In genomic region chr15:58296276-58296675, GRCh38 we compare ENCODE assay signal across 1 cellular context.
TF ChIP-seq lines count a peak whose summit lies in the region.

No MANE protein-coding gene starts in this region.

TF ChIP-seq in K562, 482 proteins besides CTCF, POLR2A, EP300 and RAD21 (continued from another document and continues in another):
- TF ChIP-seq MED1 (CRISPR knock-in tag; IDR thresholded peaks at IDR 0.05; ENCODE audit: borderline replicate concordance) (no peak), SRSF7 (optimal IDR thresholded peaks at IDR 0.05; ENCODE audit: low read depth, low read length) (no peak), HEY1 (CRISPR knock-in tag; IDR thresholded peaks at IDR 0.05; ENCODE audit: borderline replicate concordance) (no peak), TRIM28 (IDR thresholded peaks at IDR 0.05) (peak; percentile 98), ZNF695 (CRISPR knock-in tag; IDR thresholded peaks at IDR 0.05) (no peak), EWSR1 (IDR thresholded peaks at IDR 0.05; ENCODE audit: borderline replicate concordance, low read depth, partially characterized antibody) (no peak), FOXA1 (IDR thresholded peaks at IDR 0.05; ENCODE audit: borderline replicate concordance) (no peak), DACH1 (IDR thresholded peaks at IDR 0.05; ENCODE audit: partially characterized antibody) (no peak), RHOXF2B (CRISPR knock-in tag; conservative IDR thresholded peaks at IDR 0.05) (no peak), MBD2 (IDR thresholded peaks at IDR 0.05; ENCODE audit: borderline replicate concordance, low read depth) (no peak), TFAM (CRISPR knock-in tag; conservative IDR thresholded peaks at IDR 0.05) (no peak), BRD9 (IDR thresholded peaks at IDR 0.05; ENCODE audit: low read depth, partially characterized antibody) (no peak), TSHZ1 (CRISPR knock-in tag; IDR thresholded peaks at IDR 0.05) (no peak), MYBL2 (IDR thresholded peaks at IDR 0.05; ENCODE audit: low read depth) (no peak), MYBL2 (CRISPR knock-in tag; IDR thresholded peaks at IDR 0.05; ENCODE audit: borderline replicate concordance) (no peak), NKRF (IDR thresholded peaks at IDR 0.05; ENCODE audit: borderline replicate concordance) (no peak), GABPA (tag; conservative IDR thresholded peaks at IDR 0.05; ENCODE audit: low read depth) (no peak), GTF2F1 (IDR thresholded peaks at IDR 0.05; ENCODE audit: low read depth, low read length) (no peak), MLLT1 (IDR thresholded peaks at IDR 0.05) (no peak), PBX2 (CRISPR knock-in tag; IDR thresholded peaks at IDR 0.05; ENCODE audit: low read depth) (no peak), PBX2 (tag; conservative IDR thresholded peaks at IDR 0.05; ENCODE audit: low read depth) (0 out of 2 replicates have a peak, but pooled peaks have one; percentile 23), MEIS2 (IDR thresholded peaks at IDR 0.05; ENCODE audit: partially characterized antibody) (peak; percentile 18), SP2 (IDR thresholded peaks at IDR 0.05; ENCODE audit: extremely low read depth, low read depth, low read length, poor library complexity, severe bottlenecking) (no peak), SMAD3 (CRISPR knock-in tag; conservative IDR thresholded peaks at IDR 0.05) (no peak), CBX1 (IDR thresholded peaks at IDR 0.05; ENCODE audit: low read depth) (peak; percentile 36; the same call in 1 of the 2 replicates), ZFP30 (CRISPR knock-in tag; IDR thresholded peaks at IDR 0.05; ENCODE audit: borderline replicate concordance) (no peak), E2F6 (IDR thresholded peaks at IDR 0.05; ENCODE audit: borderline replicate concordance in 1 of 2, extremely low read depth in 1 of 2, insufficient read depth in 1 of 2, insufficient read length in 1 of 2, low read depth in 1 of 2, low read length in 1 of 2, poor library complexity in 1 of 2, severe bottlenecking in 1 of 2) (no peak), CBX3 (IDR thresholded peaks at IDR 0.05; ENCODE audit: borderline replicate concordance in 1 of 2, low read length in 2 of 2) (peak in 1 of 2 experiments; percentile 96; a peak in 2 of 3 replicates), ZNF436 (CRISPR knock-in tag; IDR thresholded peaks at IDR 0.05) (no peak), SMARCE1 (IDR thresholded peaks at IDR 0.05) (no peak), TCF3 (CRISPR knock-in tag; IDR thresholded peaks at IDR 0.05) (no peak), MEF2D (tag; conservative IDR thresholded peaks at IDR 0.05; ENCODE audit: low read depth) (no peak), PKNOX1 (IDR thresholded peaks at IDR 0.05) (peak; percentile 44; the same call in 1 of the 2 replicates), ZFX (CRISPR knock-in tag; IDR thresholded peaks at IDR 0.05) (no peak), CBX5 (IDR thresholded peaks at IDR 0.05; ENCODE audit: borderline replicate concordance, low read depth) (peak; percentile 87; the same call in 1 of the 2 replicates), ZSCAN29 (IDR thresholded peaks at IDR 0.05) (no peak), TRIM24 (IDR thresholded peaks at IDR 0.05) (peak; percentile 58 to 79; a peak in 3 of 4 replicates)
- TF ChIP-seq, protein P1, sequence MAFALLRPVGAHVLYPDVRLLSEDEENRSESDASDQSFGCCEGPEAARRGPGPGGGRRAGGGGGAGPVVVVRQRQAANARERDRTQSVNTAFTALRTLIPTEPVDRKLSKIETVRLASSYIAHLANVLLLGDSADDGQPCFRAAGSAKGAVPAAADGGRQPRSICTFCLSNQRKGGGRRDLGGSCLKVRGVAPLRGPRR (CRISPR knock-in tag; IDR thresholded peaks at IDR 0.05), result no peak
- TF ChIP-seq, protein P2, sequence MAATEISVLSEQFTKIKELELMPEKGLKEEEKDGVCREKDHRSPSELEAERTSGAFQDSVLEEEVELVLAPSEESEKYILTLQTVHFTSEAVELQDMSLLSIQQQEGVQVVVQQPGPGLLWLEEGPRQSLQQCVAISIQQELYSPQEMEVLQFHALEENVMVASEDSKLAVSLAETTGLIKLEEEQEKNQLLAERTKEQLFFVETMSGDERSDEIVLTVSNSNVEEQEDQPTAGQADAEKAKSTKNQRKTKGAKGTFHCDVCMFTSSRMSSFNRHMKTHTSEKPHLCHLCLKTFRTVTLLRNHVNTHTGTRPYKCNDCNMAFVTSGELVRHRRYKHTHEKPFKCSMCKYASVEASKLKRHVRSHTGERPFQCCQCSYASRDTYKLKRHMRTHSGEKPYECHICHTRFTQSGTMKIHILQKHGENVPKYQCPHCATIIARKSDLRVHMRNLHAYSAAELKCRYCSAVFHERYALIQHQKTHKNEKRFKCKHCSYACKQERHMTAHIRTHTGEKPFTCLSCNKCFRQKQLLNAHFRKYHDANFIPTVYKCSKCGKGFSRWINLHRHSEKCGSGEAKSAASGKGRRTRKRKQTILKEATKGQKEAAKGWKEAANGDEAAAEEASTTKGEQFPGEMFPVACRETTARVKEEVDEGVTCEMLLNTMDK (IDR thresholded peaks at IDR 0.05; ENCODE audit: borderline replicate concordance, insufficient read depth, low read depth, low read length, poor library complexity, severe bottlenecking), result no peak
- TF ChIP-seq, protein P3, sequence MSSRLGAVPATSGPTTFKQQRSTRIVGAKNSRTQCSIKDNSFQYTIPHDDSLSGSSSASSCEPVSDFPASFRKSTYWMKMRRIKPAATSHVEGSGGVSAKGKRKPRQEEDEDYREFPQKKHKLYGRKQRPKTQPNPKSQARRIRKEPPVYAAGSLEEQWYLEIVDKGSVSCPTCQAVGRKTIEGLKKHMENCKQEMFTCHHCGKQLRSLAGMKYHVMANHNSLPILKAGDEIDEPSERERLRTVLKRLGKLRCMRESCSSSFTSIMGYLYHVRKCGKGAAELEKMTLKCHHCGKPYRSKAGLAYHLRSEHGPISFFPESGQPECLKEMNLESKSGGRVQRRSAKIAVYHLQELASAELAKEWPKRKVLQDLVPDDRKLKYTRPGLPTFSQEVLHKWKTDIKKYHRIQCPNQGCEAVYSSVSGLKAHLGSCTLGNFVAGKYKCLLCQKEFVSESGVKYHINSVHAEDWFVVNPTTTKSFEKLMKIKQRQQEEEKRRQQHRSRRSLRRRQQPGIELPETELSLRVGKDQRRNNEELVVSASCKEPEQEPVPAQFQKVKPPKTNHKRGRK (tag; IDR thresholded peaks at IDR 0.05), result peak; percentile 35; the same call in 1 of the 2 replicates
- TF ChIP-seq, protein P4, sequence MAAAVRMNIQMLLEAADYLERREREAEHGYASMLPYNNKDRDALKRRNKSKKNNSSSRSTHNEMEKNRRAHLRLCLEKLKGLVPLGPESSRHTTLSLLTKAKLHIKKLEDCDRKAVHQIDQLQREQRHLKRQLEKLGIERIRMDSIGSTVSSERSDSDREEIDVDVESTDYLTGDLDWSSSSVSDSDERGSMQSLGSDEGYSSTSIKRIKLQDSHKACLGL (CRISPR knock-in tag; IDR thresholded peaks at IDR 0.05; ENCODE audit: borderline replicate concordance, poor library complexity, severe bottlenecking), result no peak
- TF ChIP-seq, protein P5, sequence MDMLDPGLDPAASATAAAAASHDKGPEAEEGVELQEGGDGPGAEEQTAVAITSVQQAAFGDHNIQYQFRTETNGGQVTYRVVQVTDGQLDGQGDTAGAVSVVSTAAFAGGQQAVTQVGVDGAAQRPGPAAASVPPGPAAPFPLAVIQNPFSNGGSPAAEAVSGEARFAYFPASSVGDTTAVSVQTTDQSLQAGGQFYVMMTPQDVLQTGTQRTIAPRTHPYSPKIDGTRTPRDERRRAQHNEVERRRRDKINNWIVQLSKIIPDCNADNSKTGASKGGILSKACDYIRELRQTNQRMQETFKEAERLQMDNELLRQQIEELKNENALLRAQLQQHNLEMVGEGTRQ (CRISPR knock-in tag; IDR thresholded peaks at IDR 0.05), result no peak
